In genomic region chr1:1533176-1533893, GRCh38 we compare ENCODE assay signal across 7 cellular contexts. TPM values are rescaled to one million over a fixed set of nuclear protein-coding genes. Genes with fewer than 3 reads are reported as not detected.
DNase-seq lines count a peak whose midpoint lies in the region; ATAC-seq and TF ChIP-seq lines count a peak whose summit lies in the region.
"Not testable (repeated sequence)": the region's sequence is repeated elsewhere in the genome, so short reads cannot be mapped to it uniquely, and the experiment has no call there.

No MANE protein-coding gene starts in this region.

- not testable (repeated sequence) for TF ChIP-seq POLR2A in gastroesophageal sphincter (IDR thresholded peaks at IDR 0.05); heart left ventricle (IDR thresholded peaks at IDR 0.05)

- TF ChIP-seq EP300 in gastroesophageal sphincter (IDR thresholded peaks at IDR 0.05): not testable (repeated sequence)

- intact Hi-C loops in heart left ventricle (cut with DNase I); left ventricle myocardium superior (cut with micrococcal nuclease): not testable (repeated sequence)

- not testable (repeated sequence) for TF ChIP-seq CTCF in HEK293 (tag by site-specific recombination; IDR thresholded peaks at IDR 0.05); gastroesophageal sphincter (IDR thresholded peaks at IDR 0.05); heart left ventricle (IDR thresholded peaks at IDR 0.05); osteoblast (IDR thresholded peaks at IDR 0.05; ENCODE audit: extremely low read depth, low read depth, low read length)

- peaks cover 12% of the 10 kb centered on the region for H4K20me1 ChIP-seq in osteoblast (ENCODE audit: insufficient read depth, low read length)

- H2AFZ ChIP-seq in osteoblast (ENCODE audit: low read length): not testable (repeated sequence)

- peak; percentile 20 for ATAC-seq in gastroesophageal sphincter
- peak; percentile 64 to 79 (median 72) for ATAC-seq in heart left ventricle
- ATAC-seq in left ventricle myocardium superior: peak; percentile 78
- ATAC-seq in left lobe of liver: peak; percentile 51

- not testable (repeated sequence) for H3K27ac ChIP-seq in HEK293 (ENCODE audit: extremely low read depth, low read depth, low read length); osteoblast (ENCODE audit: low read depth, low read length)
- H3K27ac ChIP-seq in gastroesophageal sphincter (peak overlapping the region in 2 of 4 donors; percentile 48 to 60), heart left ventricle (peak overlapping the region in 8 of 12 donors; percentile 24 to 76 (median 46)), skeletal muscle tissue (ENCODE audit: low read depth, low read length) (peak overlapping the region; percentile 51)

- H3K4me1 ChIP-seq in HEK293 (ENCODE audit: control insufficient read depth, insufficient read depth, low read length); heart left ventricle; osteoblast (ENCODE audit: insufficient read depth, low read length): not testable (repeated sequence)
- peaks cover 0 to 31% (median 0%) of the 10 kb centered on the region in 3 donors for H3K4me1 ChIP-seq in gastroesophageal sphincter
- peaks cover 14 to 30% (median 28%) of the 10 kb centered on the region in 3 donors for H3K4me1 ChIP-seq in skeletal muscle tissue (ENCODE audit: control insufficient read depth in 3 of 3, insufficient read depth in 3 of 3, low read length in 3 of 3)

- CTCF ChIA-PET in HEK293 (lab: Yijun Ruan, JAX): not testable (repeated sequence)

- peaks cover 11% of the 10 kb centered on the region for H3K79me2 ChIP-seq in osteoblast (ENCODE audit: insufficient read depth, low read length)

- not testable (repeated sequence) for H3K9me3 ChIP-seq in HEK293 (ENCODE audit: control insufficient read depth, insufficient read depth, low read depth, low read length); osteoblast (ENCODE audit: low read depth, low read length); skeletal muscle tissue (ENCODE audit: control insufficient read depth in 3 of 3, low read length in 3 of 3)
- H3K9me3 ChIP-seq in gastroesophageal sphincter (peaks cover 0 to 10% (median 0%) of the 10 kb centered on the region in 3 donors), heart left ventricle (peaks cover 0 to 17% (median 5%) of the 10 kb centered on the region in 12 donors)

- not testable (repeated sequence) for H3K4me2 ChIP-seq in osteoblast (ENCODE audit: insufficient read depth, low read length)

- no CpG with 5 or more reads among the region's 22 CpGs for WGBS in gastroesophageal sphincter (ENCODE audit: low coverage in 1 of 2), 2 donors
- WGBS in heart left ventricle, 4 donors: 51 to 69% (median 61%) methylated on average over 11 to 20 of the region's 22 CpGs

- not testable (repeated sequence) for H3K4me3 ChIP-seq in HEK293 (ENCODE audit: low read depth, low read length); gastroesophageal sphincter; heart left ventricle; osteoblast (ENCODE audit: insufficient read depth, low read length)
- H3K4me3 ChIP-seq in skeletal muscle tissue (ENCODE audit: low read length in 3 of 3): peak overlapping the region in 2 of 3 donors; percentile 36 to 45

- peaks cover 0 to 65% of the 10 kb centered on the region in 2 experiments; a peak in 2 of 3 replicates for H3K36me3 ChIP-seq in HEK293 (ENCODE audit: control insufficient read depth in 2 of 2, insufficient read depth in 1 of 2, low read length in 2 of 2)
- H3K36me3 ChIP-seq in gastroesophageal sphincter: peaks cover 0 to 48% of the 10 kb centered on the region in 2 donors
- H3K36me3 ChIP-seq in heart left ventricle: peaks cover 0 to 25% (median 10%) of the 10 kb centered on the region in 9 donors
- peaks cover 24% of the 10 kb centered on the region for H3K36me3 ChIP-seq in osteoblast (ENCODE audit: insufficient read depth, low read length)
- H3K36me3 ChIP-seq in skeletal muscle tissue (ENCODE audit: control insufficient read depth in 3 of 3, insufficient read depth in 3 of 3, low read length in 3 of 3): peaks cover 3 to 14% (median 11%) of the 10 kb centered on the region in 3 donors

- H3K9ac ChIP-seq in skeletal muscle tissue (ENCODE audit: low read depth in 1 of 3, low read length in 3 of 3): peak overlapping the region in 2 of 3 donors; percentile 45 to 71

- not testable (repeated sequence) for DNase-seq in heart left ventricle; left lobe of liver (ENCODE audit: low spot score)
- peak; percentile 54 for DNase-seq in left ventricle myocardium superior
- peak; percentile 68 for DNase-seq in osteoblast (ENCODE audit: insufficient read length, low spot score, missing footprints)

- POLR2A ChIA-PET in HEK293 (lab: Yijun Ruan, JAX): not testable (repeated sequence)

- H3K27me3 ChIP-seq in gastroesophageal sphincter; heart left ventricle; osteoblast (ENCODE audit: insufficient read depth, low read length); skeletal muscle tissue (ENCODE audit: control insufficient read depth in 3 of 3, insufficient read depth in 3 of 3, low read length in 3 of 3): not testable (repeated sequence)

TF ChIP-seq in HEK293, 187 proteins besides CTCF, POLR2A, EP300 and RAD21:
- 0 out of 2 replicates have a peak, but pooled peaks have one; percentile 37 for TF ChIP-seq BCL11B (tag by site-specific recombination; IDR thresholded peaks at IDR 0.05; ENCODE audit: low read depth)
- TF ChIP-seq GLIS2 (tag by site-specific recombination; IDR thresholded peaks at IDR 0.05): 0 out of 2 replicates have a peak, but pooled peaks have one; percentile 11

RNA-seq across cellular contexts. Expression of gene TMEM240, which starts 7.1 kb away (rescaled TPM):
- total RNA-seq in gastroesophageal sphincter: 10 to 100 TPM; 12.0 to 18.1 (median 14.4) TPM
- 1 to 10 TPM in 8 of 9 donors, not detected in 1; 2.6 to 5.6 (median 4.2) TPM for total RNA-seq in heart left ventricle
- polyA plus RNA-seq in heart left ventricle: 10 to 100 TPM in 1 of 2 donors, 1 to 10 TPM in 1; 1.5 to 12.4 TPM
- total RNA-seq in left ventricle myocardium superior: 8.9 TPM
- total RNA-seq in left lobe of liver: 0.98 TPM
- total RNA-seq in osteoblast: 1.8 and 2.7 TPM in 2 replicates
- total RNA-seq in skeletal muscle tissue: 2.1 TPM

RNA-seq across cellular contexts. Expression of gene ATAD3A, which starts 21.4 kb away (rescaled TPM):
- total RNA-seq in gastroesophageal sphincter (10 to 100 TPM; 14.9 to 32.9 (median 19.1) TPM), heart left ventricle (10 to 100 TPM; 11.3 to 25.3 (median 18.1) TPM), left ventricle myocardium superior (18.3 TPM), left lobe of liver (16.3 TPM), osteoblast (18.6 and 19.9 TPM in 2 replicates), skeletal muscle tissue (6.8 TPM)
- polyA plus RNA-seq in heart left ventricle: 10 to 100 TPM; 21.5 to 49.5 TPM

RNA-seq across cellular contexts. Expression of gene SSU72, which starts 41.3 kb away (rescaled TPM):
- 100 to 1,000 TPM in 2 of 4 donors, 10 to 100 TPM in 2; 90.5 to 109 (median 98.9) TPM for total RNA-seq in gastroesophageal sphincter
- total RNA-seq in heart left ventricle: 100 to 1,000 TPM in 5 of 9 donors, 10 to 100 TPM in 4; 76.3 to 160 (median 106) TPM
- 100 to 1,000 TPM; 113 to 138 TPM for polyA plus RNA-seq in heart left ventricle
- total RNA-seq in left ventricle myocardium superior: 118 TPM
- 65.4 TPM for total RNA-seq in left lobe of liver
- 67.2 and 73.1 TPM in 2 replicates for total RNA-seq in osteoblast
- total RNA-seq in skeletal muscle tissue: 40.2 TPM

Comparison
In these comparisons a context has a peak if more than half of its experiments do, and no peak if none do; other contexts are left out.
1. ATAC-seq: peak in every context shown above with its lines; median percentile 78 in left ventricle myocardium superior; 72 in heart left ventricle; 51 in left lobe of liver; 20 in gastroesophageal sphincter.